ENCODE assay signal across 17 cellular contexts in genomic region chr16:75333770-75334169, GRCh38.
DNase-seq lines count a peak whose midpoint lies in the region; ATAC-seq and TF ChIP-seq lines count a peak whose summit lies in the region.
"Had no signal": no experiment of that assay in that cellular context is flagged by ENCODE, and none has a peak within 500 bp of the region (broad histone marks: within the 10 kb centered on the region; RNA-seq: fewer than 3 reads in every experiment).

No MANE protein-coding gene starts in this region.

- ATAC-seq in CD4-positive, alpha-beta T cell (ENCODE audit: poor library complexity) = no peak
- no peak for ATAC-seq in HG02885 (IDR thresholded peaks at IDR 0.05; ENCODE audit: poor library complexity, unreplicated experiment)
- ATAC-seq: HCT116; stimulated activated naive CD8-positive, alpha-beta T cell treated with anti-CD3 and anti-CD28 coated beads, Interleukin-15, amount 100 ng/mL, for 72 hours had no signal

- peaks cover 28% of the 10 kb centered on the region for H3K4me1 Mint-ChIP-seq in CD4-positive, alpha-beta T cell (ENCODE audit: low read depth)
- peaks cover 14 to 16% of the 10 kb centered on the region in 2 donors for H3K4me1 Mint-ChIP-seq in immature natural killer cell
- H3K4me1 Mint-ChIP-seq in CD8-positive, alpha-beta memory T cell = peaks cover 16 to 20% (median 17%) of the 10 kb centered on the region in 3 donors

- no peak for TF ChIP-seq CTCF in CD4-positive, alpha-beta T cell (IDR thresholded peaks at IDR 0.05)

- no peaks in the 10 kb centered on the region for H3K36me3 ChIP-seq in CD8-positive, alpha-beta memory T cell (ENCODE audit: insufficient read depth, low read length)
- H3K36me3 ChIP-seq: ovary, uterus had no signal

- no peaks in the 10 kb centered on the region for H3K9me3 Mint-ChIP-seq in CD4-positive, alpha-beta T cell
- peaks cover 0 to 2% (median 0%) of the 10 kb centered on the region in 6 donors for H3K9me3 Mint-ChIP-seq in immature natural killer cell
- H3K9me3 Mint-ChIP-seq in CD8-positive, alpha-beta memory T cell = no peaks in the 10 kb centered on the region
- H3K9me3 Mint-ChIP-seq: stimulated activated naive CD8-positive, alpha-beta T cell treated with anti-CD3 and anti-CD28 coated beads, Interleukin-15, amount 100 ng/mL, for 72 hours; T-helper 2 cell treated with Interferon-gamma antibody and Interleukin-4, amounts not matched to agents 5 μg/mL and 100 μg/mL, for 36 hours had no signal

- no peak for DNase-seq in CD4-positive, alpha-beta T cell
- DNase-seq in KG1 (lab: John Stamatoyannopoulos, UW) (peak; percentile 57), SKM-1 treated with dmso at 0.1 percent for 144 hours (lab: John Stamatoyannopoulos, UW; ENCODE audit: unreplicated experiment) (peak; percentile 72), immature natural killer cell (no peak), SW480 (ENCODE audit: low spot score) (no peak)
- no peak for DNase-seq in CD8-positive, alpha-beta memory T cell
- no peak for DNase-seq in stimulated activated CD4-positive, alpha-beta T cell treated with anti-CD3 and anti-CD28 coated beads, Interleukin-2, amount 100 ng/mL, for 24 hours
- DNase-seq: activated CD4-positive, alpha-beta T cell treated with anti-CD3 and anti-CD28 coated beads, Interleukin-2, amount 50 U/mL, for 4 hours; erythroblast; NCI-H1930; NCI-H526; ovary; stimulated activated naive CD8-positive, alpha-beta T cell treated with anti-CD3 and anti-CD28 coated beads, Interleukin-15, amount 100 ng/mL, for 72 hours; uterus had no signal

- peaks cover 13% of the 10 kb centered on the region for H3K4me1 ChIP-seq in CD8-positive, alpha-beta memory T cell (ENCODE audit: insufficient read depth, low read length)
- H3K4me1 ChIP-seq: uterus had no signal

- H3K4me3 ChIP-seq in CD8-positive, alpha-beta memory T cell (ENCODE audit: low read length) = no peak overlapping the region
- H3K4me3 ChIP-seq: ovary, uterus had no signal

- no peaks in the 10 kb centered on the region for H3K27me3 Mint-ChIP-seq in CD4-positive, alpha-beta T cell
- H3K27me3 Mint-ChIP-seq in immature natural killer cell (ENCODE audit: low read depth in 3 of 3) = peaks cover 1 to 3% (median 2%) of the 10 kb centered on the region in 3 donors
- peaks cover 0 to 2% of the 10 kb centered on the region in 2 donors for H3K27me3 Mint-ChIP-seq in CD8-positive, alpha-beta memory T cell
- H3K27me3 Mint-ChIP-seq: stimulated activated naive CD8-positive, alpha-beta T cell treated with anti-CD3 and anti-CD28 coated beads, Interleukin-15, amount 100 ng/mL, for 72 hours had no signal

- CTCF ChIA-PET in CD4-positive, alpha-beta T cell (lab: Charles Lee) = no interaction called here
- CTCF ChIA-PET in CD8-positive, alpha-beta memory T cell (lab: Charles Lee) = no interaction called here

- H3K27me3 ChIP-seq in CD4-positive, alpha-beta T cell (ENCODE audit: control insufficient read depth, insufficient read depth, low read length) = no peaks in the 10 kb centered on the region
- no peaks in the 10 kb centered on the region for H3K27me3 ChIP-seq in CD8-positive, alpha-beta memory T cell (ENCODE audit: insufficient read depth, low read length, poor library complexity, severe bottlenecking)
- H3K27me3 ChIP-seq: ovary, uterus had no signal

- H3K27ac Mint-ChIP-seq in CD4-positive, alpha-beta T cell = peak overlapping the region; percentile 66
- H3K27ac Mint-ChIP-seq in immature natural killer cell = peak overlapping the region in 1 of 6 donors; percentile 30
- peak overlapping the region in 4 of 8 donors; percentile 19 to 72 (median 38) for H3K27ac Mint-ChIP-seq in CD8-positive, alpha-beta memory T cell
- H3K27ac Mint-ChIP-seq: T-helper 2 cell treated with Interferon-gamma antibody and Interleukin-4, amounts not matched to agents 5 μg/mL and 100 μg/mL, for 36 hours had no signal

- H3K27ac ChIP-seq in CD4-positive, alpha-beta T cell (ENCODE audit: low read depth, low read length) = no peak overlapping the region
- H3K27ac ChIP-seq in CD8-positive, alpha-beta memory T cell (ENCODE audit: low read depth, low read length) = no peak overlapping the region
- H3K27ac ChIP-seq: ovary, uterus had no signal

- POLR2A ChIA-PET in CD4-positive, alpha-beta T cell (lab: Charles Lee) = no interaction called here
- POLR2A ChIA-PET in CD8-positive, alpha-beta memory T cell (lab: Charles Lee) = no interaction called here

- intact Hi-C loops in CD4-positive, alpha-beta T cell (cut with DNase I, micrococcal nuclease) = no loop called here

- H3K4me3 Mint-ChIP-seq in CD4-positive, alpha-beta T cell = no peak overlapping the region
- H3K4me3 Mint-ChIP-seq in immature natural killer cell = peak overlapping the region; percentile 2 to 65 (median 44)
- peak overlapping the region in 1 of 7 donors; percentile 18 for H3K4me3 Mint-ChIP-seq in CD8-positive, alpha-beta memory T cell
- H3K4me3 Mint-ChIP-seq: stimulated activated naive CD8-positive, alpha-beta T cell treated with anti-CD3 and anti-CD28 coated beads, Interleukin-15, amount 100 ng/mL, for 72 hours; T-helper 2 cell treated with Interferon-gamma antibody and Interleukin-4, amounts not matched to agents 5 μg/mL and 100 μg/mL, for 36 hours had no signal

- H3K36me3 Mint-ChIP-seq in CD4-positive, alpha-beta T cell (ENCODE audit: low read depth) = peaks cover 8% of the 10 kb centered on the region
- peaks cover 15 to 41% (median 40%) of the 10 kb centered on the region in 3 donors for H3K36me3 Mint-ChIP-seq in immature natural killer cell
- peaks cover 14 to 33% (median 20%) of the 10 kb centered on the region in 3 donors for H3K36me3 Mint-ChIP-seq in CD8-positive, alpha-beta memory T cell

- no peaks in the 10 kb centered on the region for H3K9me3 ChIP-seq in CD4-positive, alpha-beta T cell (ENCODE audit: control insufficient read depth, low read length)
- H3K9me3 ChIP-seq in CD8-positive, alpha-beta memory T cell (ENCODE audit: low read length) = no peaks in the 10 kb centered on the region
- H3K9me3 ChIP-seq: ovary, uterus had no signal

Comparison
In these comparisons a context has a peak if more than half of its experiments do, and no peak if none do; other contexts are left out.
1. DNase-seq: peak in KG1 (single experiment) and SKM-1 treated with dmso at 0.1 percent for 144 hours (single experiment); none in CD4-positive, alpha-beta T cell (0 of 10), immature natural killer cell (0 of 3), SW480 (single experiment), CD8-positive, alpha-beta memory T cell (0 of 5) and stimulated activated CD4-positive, alpha-beta T cell treated with anti-CD3 and anti-CD28 coated beads, Interleukin-2, amount 100 ng/mL, for 24 hours (0 of 2).